ENCODE assay signal across 1 cellular context in the genomic region with DNA sequence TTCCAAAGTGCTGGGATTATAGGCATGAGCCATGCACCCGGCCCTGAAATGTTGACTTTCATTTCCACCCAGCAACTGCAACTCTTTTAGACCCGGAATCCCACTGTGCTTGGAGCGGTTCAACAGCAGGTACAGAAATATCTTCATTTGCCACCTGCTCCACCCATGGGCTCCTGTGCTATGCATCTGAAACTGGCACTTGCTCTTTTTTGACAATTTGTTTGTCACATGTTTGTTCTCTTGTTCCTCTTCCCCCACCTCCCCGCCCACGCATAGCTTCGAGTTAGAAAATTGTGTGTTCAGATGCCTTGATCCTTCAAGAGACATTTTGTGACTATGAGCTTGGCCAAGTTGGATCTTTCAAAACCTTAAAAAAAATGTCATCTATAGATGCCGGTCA.
TF ChIP-seq lines count a peak whose summit lies in the region.

No MANE protein-coding gene starts in this region.

TF ChIP-seq in SK-N-SH treated with all-trans-retinoic acid at 6 μM for 48 hours, 23 proteins besides CTCF, POLR2A, EP300 and RAD21 (continued from another document):
- TF ChIP-seq, protein P1, sequence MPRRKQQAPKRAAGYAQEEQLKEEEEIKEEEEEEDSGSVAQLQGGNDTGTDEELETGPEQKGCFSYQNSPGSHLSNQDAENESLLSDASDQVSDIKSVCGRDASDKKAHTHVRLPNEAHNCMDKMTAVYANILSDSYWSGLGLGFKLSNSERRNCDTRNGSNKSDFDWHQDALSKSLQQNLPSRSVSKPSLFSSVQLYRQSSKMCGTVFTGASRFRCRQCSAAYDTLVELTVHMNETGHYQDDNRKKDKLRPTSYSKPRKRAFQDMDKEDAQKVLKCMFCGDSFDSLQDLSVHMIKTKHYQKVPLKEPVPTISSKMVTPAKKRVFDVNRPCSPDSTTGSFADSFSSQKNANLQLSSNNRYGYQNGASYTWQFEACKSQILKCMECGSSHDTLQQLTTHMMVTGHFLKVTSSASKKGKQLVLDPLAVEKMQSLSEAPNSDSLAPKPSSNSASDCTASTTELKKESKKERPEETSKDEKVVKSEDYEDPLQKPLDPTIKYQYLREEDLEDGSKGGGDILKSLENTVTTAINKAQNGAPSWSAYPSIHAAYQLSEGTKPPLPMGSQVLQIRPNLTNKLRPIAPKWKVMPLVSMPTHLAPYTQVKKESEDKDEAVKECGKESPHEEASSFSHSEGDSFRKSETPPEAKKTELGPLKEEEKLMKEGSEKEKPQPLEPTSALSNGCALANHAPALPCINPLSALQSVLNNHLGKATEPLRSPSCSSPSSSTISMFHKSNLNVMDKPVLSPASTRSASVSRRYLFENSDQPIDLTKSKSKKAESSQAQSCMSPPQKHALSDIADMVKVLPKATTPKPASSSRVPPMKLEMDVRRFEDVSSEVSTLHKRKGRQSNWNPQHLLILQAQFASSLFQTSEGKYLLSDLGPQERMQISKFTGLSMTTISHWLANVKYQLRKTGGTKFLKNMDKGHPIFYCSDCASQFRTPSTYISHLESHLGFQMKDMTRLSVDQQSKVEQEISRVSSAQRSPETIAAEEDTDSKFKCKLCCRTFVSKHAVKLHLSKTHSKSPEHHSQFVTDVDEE (CRISPR knock-in tag; IDR thresholded peaks at IDR 0.05) = no peak
- TF ChIP-seq ISL1 (CRISPR knock-in tag; IDR thresholded peaks at IDR 0.05) = no peak
- TF ChIP-seq, protein P2, sequence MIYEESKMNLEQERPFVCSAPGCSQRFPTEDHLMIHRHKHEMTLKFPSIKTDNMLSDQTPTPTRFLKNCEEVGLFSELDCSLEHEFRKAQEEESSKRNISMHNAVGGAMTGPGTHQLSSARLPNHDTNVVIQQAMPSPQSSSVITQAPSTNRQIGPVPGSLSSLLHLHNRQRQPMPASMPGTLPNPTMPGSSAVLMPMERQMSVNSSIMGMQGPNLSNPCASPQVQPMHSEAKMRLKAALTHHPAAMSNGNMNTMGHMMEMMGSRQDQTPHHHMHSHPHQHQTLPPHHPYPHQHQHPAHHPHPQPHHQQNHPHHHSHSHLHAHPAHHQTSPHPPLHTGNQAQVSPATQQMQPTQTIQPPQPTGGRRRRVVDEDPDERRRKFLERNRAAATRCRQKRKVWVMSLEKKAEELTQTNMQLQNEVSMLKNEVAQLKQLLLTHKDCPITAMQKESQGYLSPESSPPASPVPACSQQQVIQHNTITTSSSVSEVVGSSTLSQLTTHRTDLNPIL (CRISPR knock-in tag; IDR thresholded peaks at IDR 0.05; ENCODE audit: low read depth) = no peak
- no peak for TF ChIP-seq RARB (CRISPR knock-in tag; IDR thresholded peaks at IDR 0.05)
- no peak for TF ChIP-seq ZNF565 (CRISPR knock-in tag; conservative IDR thresholded peaks at IDR 0.05; ENCODE audit: low read depth)
